ENCODE assay signal across 14 cellular contexts in genomic region chr10:3897156-3897555, GRCh38.
DNase-seq lines count a peak whose midpoint lies in the region; ATAC-seq and TF ChIP-seq lines count a peak whose summit lies in the region.
"Had no signal": no experiment of that assay in that cellular context is flagged by ENCODE, and none has a peak within 500 bp of the region (broad histone marks: within the 10 kb centered on the region; RNA-seq: fewer than 3 reads in every experiment).

No MANE protein-coding gene starts in this region.

- H3K4me3 ChIP-seq in choroid plexus epithelial cell (ENCODE audit: low read depth, low read length) (no peak overlapping the region), neutrophil (ENCODE audit: low read depth in 1 of 2, low read length in 1 of 2) (no peak overlapping the region)
- H3K4me3 ChIP-seq: coronary artery had no signal

- H3K27ac ChIP-seq in neutrophil: peak overlapping the region; percentile 61
- H3K27ac ChIP-seq: coronary artery, KMS-11 had no signal

- H3K4me1 ChIP-seq in neutrophil (ENCODE audit: control insufficient read depth in 1 of 2, insufficient read depth in 1 of 2, low read depth in 1 of 2, low read length in 1 of 2): peaks cover 44 to 51% of the 10 kb centered on the region in 2 experiments
- H3K4me1 ChIP-seq: BE2C had no signal

- peak; percentile 92 for DNase-seq in EH (ENCODE audit: low read depth)
- peak; percentile 28 for DNase-seq in RKO (ENCODE audit: low spot score)
- peak; percentile 79 for DNase-seq in choroid plexus epithelial cell (ENCODE audit: low read depth)
- no peak for DNase-seq in NK-92 treated with Interleukin-12 subunit alpha and Interleukin-12 subunit beta, amount 100 ng/mL, for 24 hours (lab: John Stamatoyannopoulos, UW)
- no peak for DNase-seq in NCI-H128 (lab: John Stamatoyannopoulos, UW; ENCODE audit: unreplicated experiment)
- no peak for DNase-seq in Right ventricle myocardium superior
- DNase-seq: BE2C, DMS79, NCI-H2029 treated with DMSO at 0.1 percent for 48 hours had no signal

- no peaks in the 10 kb centered on the region for H3K27me3 ChIP-seq in neutrophil
- H3K27me3 ChIP-seq: BE2C had no signal

- intact Hi-C loops in Right ventricle myocardium superior (cut with DNase I): no loop called here

- no peaks in the 10 kb centered on the region for H3K36me3 ChIP-seq in neutrophil
- H3K36me3 ChIP-seq: BE2C had no signal

- H3K9me3 ChIP-seq in neutrophil: no peaks in the 10 kb centered on the region
- H3K9me3 ChIP-seq: BE2C had no signal

- ATAC-seq in GM21619 (IDR thresholded peaks at IDR 0.05; ENCODE audit: unreplicated experiment): no peak
- ATAC-seq in Right ventricle myocardium superior (ENCODE audit: poor library complexity): no peak
- ATAC-seq: activated CD4-positive, CD25-positive, alpha-beta regulatory T cell treated with anti-CD3 and anti-CD28 coated beads, Interleukin-2, amount 50 U/mL, for 24 hours had no signal

- TF ChIP-seq CTCF in choroid plexus epithelial cell (conservative IDR thresholded peaks at IDR 0.05; ENCODE audit: low read depth, low read length) (no peak), neutrophil (IDR thresholded peaks at IDR 0.05) (no peak)

Comparison
In these comparisons a context has a peak if more than half of its experiments do, and no peak if none do; other contexts are left out.
1. DNase-seq: peak in EH (single experiment), RKO (single experiment) and choroid plexus epithelial cell (single experiment); none in NK-92 treated with Interleukin-12 subunit alpha and Interleukin-12 subunit beta, amount 100 ng/mL, for 24 hours (single experiment), NCI-H128 (single experiment) and Right ventricle myocardium superior (single experiment).